7 cellular contexts compared by ENCODE assay signal in genomic region chr2:39099820-39100728, GRCh38. TPM values are rescaled to one million over a fixed set of nuclear protein-coding genes. Genes with fewer than 3 reads are reported as not detected.
DNase-seq lines count a peak whose midpoint lies in the region; ATAC-seq and TF ChIP-seq lines count a peak whose summit lies in the region.

No MANE protein-coding gene starts in this region.

- peak; percentile 70 for ATAC-seq in GM18873 (IDR thresholded peaks at IDR 0.05; ENCODE audit: low FRiP score, unreplicated experiment)

- no peaks in the 10 kb centered on the region; the same call in 1 of the 2 replicates for H3F3A ChIP-seq in GM23248 (ENCODE audit: insufficient read depth)

- no peaks in the 10 kb centered on the region for H3K9me3 ChIP-seq in GM23248 (ENCODE audit: low read depth)
- H3K9me3 ChIP-seq in OCI-LY3 (ENCODE audit: insufficient read depth, low read length), result no peaks in the 10 kb centered on the region

- no peak overlapping the region for H3K27ac ChIP-seq in GM23248
- H3K27ac ChIP-seq in OCI-LY3 (ENCODE audit: low read length), result no peak overlapping the region

- 96 to 97% methylated on average over 7 of the region's 7 CpGs for WGBS in GM23248 (ENCODE audit: low coverage in 1 of 2, low lambda C conversion rate in 2 of 2, missing lambda C conversion rate in 2 of 2), 2 experiments

- H3K9ac ChIP-seq in GM23248 (no peak overlapping the region), OCI-LY3 (ENCODE audit: low read length) (no peak overlapping the region)

- H3K4me1 ChIP-seq in GM23248 (ENCODE audit: insufficient read depth) (peaks cover 2% of the 10 kb centered on the region), OCI-LY3 (ENCODE audit: low read length) (peaks cover 17% of the 10 kb centered on the region)

- no peaks in the 10 kb centered on the region for H3K36me3 ChIP-seq in GM23248 (ENCODE audit: low read depth)
- peaks cover 5% of the 10 kb centered on the region for H3K36me3 ChIP-seq in OCI-LY3 (replicated peaks; ENCODE audit: low read depth, low read length)

- H3K79me2 ChIP-seq in GM23248 (ENCODE audit: insufficient read depth), result peaks cover 99% of the 10 kb centered on the region
- peaks cover 88% of the 10 kb centered on the region for H3K79me2 ChIP-seq in OCI-LY3 (ENCODE audit: low read length)

- H4K20me1 ChIP-seq in GM23248 (ENCODE audit: insufficient read depth) (peaks cover 11% of the 10 kb centered on the region; the same call in 1 of the 2 replicates), OCI-LY3 (ENCODE audit: insufficient read depth, low read length) (peaks cover 66% of the 10 kb centered on the region)

- in situ Hi-C loops in GM23248 (cut with MboI) (no loop called here), ACHN (cut with HindIII; ENCODE audit: low pct_ligation_motif_present, low pct_unique_long_range_greater_than_20kb, low sequenced_read_pairs) (no loop called here)

- H3K27me3 ChIP-seq in GM23248 (replicated peaks; ENCODE audit: insufficient read depth) (no peaks in the 10 kb centered on the region), OCI-LY3 (ENCODE audit: low read depth, low read length) (no peaks in the 10 kb centered on the region)

- H3K4me2 ChIP-seq in GM23248 (ENCODE audit: unreplicated experiment) (no peak overlapping the region), OCI-LY3 (ENCODE audit: low read length) (peak overlapping the region; percentile 21; the same call in 1 of the 2 replicates)

- TF ChIP-seq CTCF in OCI-LY3 (IDR thresholded peaks at IDR 0.05; ENCODE audit: low read depth, low read length), result no peak

- peak; percentile 30 for DNase-seq in GM23248
- DNase-seq in lung microvascular endothelial cell (ENCODE audit: low read depth in 2 of 2), result peak; percentile 82 to 86
- DNase-seq in ACHN, result no peak
- DNase-seq in AML-193 (lab: John Stamatoyannopoulos, UW), result no peak
- DNase-seq in activated gamma-delta T cell (lab: John Stamatoyannopoulos, UW), result no peak

- H3K4me3 ChIP-seq in GM23248, result no peak overlapping the region
- no peak overlapping the region for H3K4me3 ChIP-seq in OCI-LY3 (ENCODE audit: low read length)

- no peaks in the 10 kb centered on the region for H3K9me2 ChIP-seq in GM23248 (ENCODE audit: insufficient read depth)

- H2AFZ ChIP-seq in GM23248, result no peak overlapping the region
- no peak overlapping the region for H2AFZ ChIP-seq in OCI-LY3 (ENCODE audit: low read depth, low read length)

RNA-seq across cellular contexts. Expression of gene SOS1, which starts 20.8 kb away (rescaled TPM):
- 8.6 and 22.0 TPM in 2 replicates for total RNA-seq in GM23248 (2014; rRNA removed; shearing (Covaris generic))
- 3.8 and 5.0 TPM in 2 replicates for polyA plus RNA-seq in GM23248 (2016; fragmentation: Nextera tagmentation; extraction: Ambion mirVana)
- 5.9 and 7.3 TPM in 2 replicates for total RNA-seq in lung microvascular endothelial cell

Comparison
In these comparisons a context has a peak if more than half of its experiments do, and no peak if none do; other contexts are left out.
1. DNase-seq: peak in GM23248 (single experiment) and lung microvascular endothelial cell (2 of 2); none in ACHN (single experiment), AML-193 (0 of 2) and activated gamma-delta T cell (single experiment).